Comparison of ENCODE assay signal across 2 cellular contexts in the genomic region with DNA sequence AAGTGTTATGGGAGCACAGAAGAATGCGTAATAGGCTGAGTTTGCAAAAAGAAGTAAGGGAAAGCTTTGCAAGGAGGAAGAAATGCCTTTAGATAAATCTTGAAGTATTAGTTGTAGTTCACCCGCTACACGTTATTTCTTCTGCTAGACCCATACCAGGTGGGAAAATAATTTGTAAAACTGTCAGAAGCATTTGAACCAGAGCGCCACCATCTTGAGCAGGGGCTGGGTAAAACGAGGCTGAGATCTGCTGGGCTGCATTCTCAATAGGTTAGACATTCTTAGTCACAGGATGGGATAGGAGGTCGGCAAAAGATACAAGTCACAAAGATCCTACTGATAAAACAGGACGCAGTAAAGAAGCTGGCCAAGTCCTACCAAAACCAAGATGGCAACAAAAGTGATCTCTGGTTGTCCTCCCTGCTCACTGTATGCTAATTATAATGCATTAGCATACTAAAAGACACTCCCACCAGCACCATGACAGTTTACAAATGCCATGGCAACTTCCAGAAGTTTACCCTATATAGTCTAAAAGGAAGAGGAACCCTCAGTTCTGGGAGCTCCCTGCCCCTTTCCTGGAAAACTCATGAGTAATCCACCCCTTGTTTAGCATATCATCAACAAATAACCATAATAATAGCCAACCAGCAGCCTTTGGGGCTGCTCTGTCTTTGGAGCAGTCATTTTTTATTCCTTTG.
A peak's percentile ranks its signal among the peaks of the same experiment; 100 is the strongest.
TF ChIP-seq lines count a peak whose summit lies in the region.

No MANE protein-coding gene starts in this region.

TF ChIP-seq in GM23338, 12 proteins besides CTCF, POLR2A, EP300 and RAD21:
- TF ChIP-seq ZNF114 (CRISPR knock-in tag; IDR thresholded peaks at IDR 0.05) (no peak), NANOG (IDR thresholded peaks at IDR 0.05; ENCODE audit: borderline replicate concordance) (no peak), JUNB (IDR thresholded peaks at IDR 0.05; ENCODE audit: unreplicated experiment) (no peak), ZNF331 (CRISPR knock-in tag; IDR thresholded peaks at IDR 0.05; ENCODE audit: low read depth) (no peak), EZH2phosphoT487 (IDR thresholded peaks at IDR 0.05; ENCODE audit: unreplicated experiment) (no peak)

TF ChIP-seq in K562, 482 proteins besides CTCF, POLR2A, EP300 and RAD21 (continues in another document):
- TF ChIP-seq, protein P1, sequence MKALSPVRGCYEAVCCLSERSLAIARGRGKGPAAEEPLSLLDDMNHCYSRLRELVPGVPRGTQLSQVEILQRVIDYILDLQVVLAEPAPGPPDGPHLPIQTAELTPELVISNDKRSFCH (CRISPR knock-in tag; IDR thresholded peaks at IDR 0.05): peak; percentile 83
- TF ChIP-seq, protein P1 (tag; IDR thresholded peaks at IDR 0.05): peak; percentile 99
- TF ChIP-seq, protein P2, sequence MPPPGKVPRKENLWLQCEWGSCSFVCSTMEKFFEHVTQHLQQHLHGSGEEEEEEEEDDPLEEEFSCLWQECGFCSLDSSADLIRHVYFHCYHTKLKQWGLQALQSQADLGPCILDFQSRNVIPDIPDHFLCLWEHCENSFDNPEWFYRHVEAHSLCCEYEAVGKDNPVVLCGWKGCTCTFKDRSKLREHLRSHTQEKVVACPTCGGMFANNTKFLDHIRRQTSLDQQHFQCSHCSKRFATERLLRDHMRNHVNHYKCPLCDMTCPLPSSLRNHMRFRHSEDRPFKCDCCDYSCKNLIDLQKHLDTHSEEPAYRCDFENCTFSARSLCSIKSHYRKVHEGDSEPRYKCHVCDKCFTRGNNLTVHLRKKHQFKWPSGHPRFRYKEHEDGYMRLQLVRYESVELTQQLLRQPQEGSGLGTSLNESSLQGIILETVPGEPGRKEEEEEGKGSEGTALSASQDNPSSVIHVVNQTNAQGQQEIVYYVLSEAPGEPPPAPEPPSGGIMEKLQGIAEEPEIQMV (tag; conservative IDR thresholded peaks at IDR 0.05; ENCODE audit: low read depth): peak; percentile 93
- TF ChIP-seq SMAD4 (CRISPR knock-in tag; conservative IDR thresholded peaks at IDR 0.05) (peak; percentile 98), ZNF239 (CRISPR knock-in tag; IDR thresholded peaks at IDR 0.05) (peak; percentile 88), TAF1 (IDR thresholded peaks at IDR 0.05; ENCODE audit: control insufficient read depth, extremely low read depth, insufficient read depth, low read length, severe bottlenecking) (no peak), ZNF217 (CRISPR knock-in tag; IDR thresholded peaks at IDR 0.05) (no peak), FOXA3 (CRISPR knock-in tag; conservative IDR thresholded peaks at IDR 0.05 in 1 of 2, IDR thresholded peaks at IDR 0.05 in 1 of 2) (no peak), BACH1 (tag; IDR thresholded peaks at IDR 0.05) (peak; percentile 93), ZNF224 (CRISPR knock-in tag; IDR thresholded peaks at IDR 0.05) (no peak), HCFC1 (IDR thresholded peaks at IDR 0.05; ENCODE audit: low read depth, low read length) (no peak), ATF7 (IDR thresholded peaks at IDR 0.05) (peak; percentile 50; the same call in 1 of the 2 replicates), PTRF (tag; IDR thresholded peaks at IDR 0.05) (peak; percentile 97), ZNF282 (CRISPR knock-in tag; IDR thresholded peaks at IDR 0.05) (no peak), MIER1 (IDR thresholded peaks at IDR 0.05; ENCODE audit: low read depth) (no peak), NCOA1 (IDR thresholded peaks at IDR 0.05; ENCODE audit: low read depth) (no peak), PURB (CRISPR knock-in tag; IDR thresholded peaks at IDR 0.05; ENCODE audit: low read depth) (no peak), ARID1B (IDR thresholded peaks at IDR 0.05) (no peak), POLR2H (tag; IDR thresholded peaks at IDR 0.05; ENCODE audit: low read depth) (peak; percentile 40; the same call in 1 of the 2 replicates), YBX1 (IDR thresholded peaks at IDR 0.05) (no peak), MTA3 (IDR thresholded peaks at IDR 0.05; ENCODE audit: borderline replicate concordance) (no peak), FOXJ2 (tag; IDR thresholded peaks at IDR 0.05) (peak; percentile 86), STAG1 (CRISPR knock-in tag; IDR thresholded peaks at IDR 0.05; ENCODE audit: borderline replicate concordance) (no peak), ETV1 (tag; conservative IDR thresholded peaks at IDR 0.05; ENCODE audit: low read depth) (peak; percentile 69), ZNF695 (CRISPR knock-in tag; IDR thresholded peaks at IDR 0.05) (peak; percentile 95), ZNF830 (CRISPR knock-in tag; IDR thresholded peaks at IDR 0.05) (no peak), FOXP1 (CRISPR knock-in tag; IDR thresholded peaks at IDR 0.05) (no peak), GATA2 (CRISPR knock-in tag; IDR thresholded peaks at IDR 0.05) (no peak), ARNT (IDR thresholded peaks at IDR 0.05) (no peak), CC2D1A (IDR thresholded peaks at IDR 0.05) (no peak), U2AF2 (optimal IDR thresholded peaks at IDR 0.05; ENCODE audit: low read depth, low read length) (no peak), KLF13 (tag; IDR thresholded peaks at IDR 0.05; ENCODE audit: borderline replicate concordance, low read depth) (peak; percentile 85), ESRRA (IDR thresholded peaks at IDR 0.05; ENCODE audit: borderline replicate concordance, low read depth) (no peak), NCOA4 (IDR thresholded peaks at IDR 0.05; ENCODE audit: partially characterized antibody) (no peak), SRSF9 (IDR thresholded peaks at IDR 0.05; ENCODE audit: borderline replicate concordance, low read depth, low read length) (no peak)
- TF ChIP-seq, protein P3, sequence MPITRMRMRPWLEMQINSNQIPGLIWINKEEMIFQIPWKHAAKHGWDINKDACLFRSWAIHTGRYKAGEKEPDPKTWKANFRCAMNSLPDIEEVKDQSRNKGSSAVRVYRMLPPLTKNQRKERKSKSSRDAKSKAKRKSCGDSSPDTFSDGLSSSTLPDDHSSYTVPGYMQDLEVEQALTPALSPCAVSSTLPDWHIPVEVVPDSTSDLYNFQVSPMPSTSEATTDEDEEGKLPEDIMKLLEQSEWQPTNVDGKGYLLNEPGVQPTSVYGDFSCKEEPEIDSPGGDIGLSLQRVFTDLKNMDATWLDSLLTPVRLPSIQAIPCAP (CRISPR knock-in tag; IDR thresholded peaks at IDR 0.05; ENCODE audit: borderline replicate concordance): no peak
- TF ChIP-seq, protein P4, sequence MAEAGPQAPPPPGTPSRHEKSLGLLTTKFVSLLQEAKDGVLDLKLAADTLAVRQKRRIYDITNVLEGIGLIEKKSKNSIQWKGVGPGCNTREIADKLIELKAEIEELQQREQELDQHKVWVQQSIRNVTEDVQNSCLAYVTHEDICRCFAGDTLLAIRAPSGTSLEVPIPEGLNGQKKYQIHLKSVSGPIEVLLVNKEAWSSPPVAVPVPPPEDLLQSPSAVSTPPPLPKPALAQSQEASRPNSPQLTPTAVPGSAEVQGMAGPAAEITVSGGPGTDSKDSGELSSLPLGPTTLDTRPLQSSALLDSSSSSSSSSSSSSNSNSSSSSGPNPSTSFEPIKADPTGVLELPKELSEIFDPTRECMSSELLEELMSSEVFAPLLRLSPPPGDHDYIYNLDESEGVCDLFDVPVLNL (CRISPR knock-in tag; IDR thresholded peaks at IDR 0.05; ENCODE audit: low read depth): no peak
- TF ChIP-seq, protein P5, sequence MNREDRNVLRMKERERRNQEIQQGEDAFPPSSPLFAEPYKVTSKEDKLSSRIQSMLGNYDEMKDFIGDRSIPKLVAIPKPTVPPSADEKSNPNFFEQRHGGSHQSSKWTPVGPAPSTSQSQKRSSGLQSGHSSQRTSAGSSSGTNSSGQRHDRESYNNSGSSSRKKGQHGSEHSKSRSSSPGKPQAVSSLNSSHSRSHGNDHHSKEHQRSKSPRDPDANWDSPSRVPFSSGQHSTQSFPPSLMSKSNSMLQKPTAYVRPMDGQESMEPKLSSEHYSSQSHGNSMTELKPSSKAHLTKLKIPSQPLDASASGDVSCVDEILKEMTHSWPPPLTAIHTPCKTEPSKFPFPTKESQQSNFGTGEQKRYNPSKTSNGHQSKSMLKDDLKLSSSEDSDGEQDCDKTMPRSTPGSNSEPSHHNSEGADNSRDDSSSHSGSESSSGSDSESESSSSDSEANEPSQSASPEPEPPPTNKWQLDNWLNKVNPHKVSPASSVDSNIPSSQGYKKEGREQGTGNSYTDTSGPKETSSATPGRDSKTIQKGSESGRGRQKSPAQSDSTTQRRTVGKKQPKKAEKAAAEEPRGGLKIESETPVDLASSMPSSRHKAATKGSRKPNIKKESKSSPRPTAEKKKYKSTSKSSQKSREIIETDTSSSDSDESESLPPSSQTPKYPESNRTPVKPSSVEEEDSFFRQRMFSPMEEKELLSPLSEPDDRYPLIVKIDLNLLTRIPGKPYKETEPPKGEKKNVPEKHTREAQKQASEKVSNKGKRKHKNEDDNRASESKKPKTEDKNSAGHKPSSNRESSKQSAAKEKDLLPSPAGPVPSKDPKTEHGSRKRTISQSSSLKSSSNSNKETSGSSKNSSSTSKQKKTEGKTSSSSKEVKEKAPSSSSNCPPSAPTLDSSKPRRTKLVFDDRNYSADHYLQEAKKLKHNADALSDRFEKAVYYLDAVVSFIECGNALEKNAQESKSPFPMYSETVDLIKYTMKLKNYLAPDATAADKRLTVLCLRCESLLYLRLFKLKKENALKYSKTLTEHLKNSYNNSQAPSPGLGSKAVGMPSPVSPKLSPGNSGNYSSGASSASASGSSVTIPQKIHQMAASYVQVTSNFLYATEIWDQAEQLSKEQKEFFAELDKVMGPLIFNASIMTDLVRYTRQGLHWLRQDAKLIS (CRISPR knock-in tag; IDR thresholded peaks at IDR 0.05): no peak
- TF ChIP-seq, protein P6, sequence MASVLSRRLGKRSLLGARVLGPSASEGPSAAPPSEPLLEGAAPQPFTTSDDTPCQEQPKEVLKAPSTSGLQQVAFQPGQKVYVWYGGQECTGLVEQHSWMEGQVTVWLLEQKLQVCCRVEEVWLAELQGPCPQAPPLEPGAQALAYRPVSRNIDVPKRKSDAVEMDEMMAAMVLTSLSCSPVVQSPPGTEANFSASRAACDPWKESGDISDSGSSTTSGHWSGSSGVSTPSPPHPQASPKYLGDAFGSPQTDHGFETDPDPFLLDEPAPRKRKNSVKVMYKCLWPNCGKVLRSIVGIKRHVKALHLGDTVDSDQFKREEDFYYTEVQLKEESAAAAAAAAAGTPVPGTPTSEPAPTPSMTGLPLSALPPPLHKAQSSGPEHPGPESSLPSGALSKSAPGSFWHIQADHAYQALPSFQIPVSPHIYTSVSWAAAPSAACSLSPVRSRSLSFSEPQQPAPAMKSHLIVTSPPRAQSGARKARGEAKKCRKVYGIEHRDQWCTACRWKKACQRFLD (CRISPR knock-in tag; IDR thresholded peaks at IDR 0.05): peak; percentile 96
- TF ChIP-seq, protein P7, sequence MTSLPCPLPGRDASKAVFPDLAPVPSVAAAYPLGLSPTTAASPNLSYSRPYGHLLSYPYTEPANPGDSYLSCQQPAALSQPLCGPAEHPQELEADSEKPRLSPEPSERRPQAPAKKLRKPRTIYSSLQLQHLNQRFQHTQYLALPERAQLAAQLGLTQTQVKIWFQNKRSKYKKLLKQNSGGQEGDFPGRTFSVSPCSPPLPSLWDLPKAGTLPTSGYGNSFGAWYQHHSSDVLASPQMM (CRISPR knock-in tag; IDR thresholded peaks at IDR 0.05): no peak
- TF ChIP-seq, protein P8, sequence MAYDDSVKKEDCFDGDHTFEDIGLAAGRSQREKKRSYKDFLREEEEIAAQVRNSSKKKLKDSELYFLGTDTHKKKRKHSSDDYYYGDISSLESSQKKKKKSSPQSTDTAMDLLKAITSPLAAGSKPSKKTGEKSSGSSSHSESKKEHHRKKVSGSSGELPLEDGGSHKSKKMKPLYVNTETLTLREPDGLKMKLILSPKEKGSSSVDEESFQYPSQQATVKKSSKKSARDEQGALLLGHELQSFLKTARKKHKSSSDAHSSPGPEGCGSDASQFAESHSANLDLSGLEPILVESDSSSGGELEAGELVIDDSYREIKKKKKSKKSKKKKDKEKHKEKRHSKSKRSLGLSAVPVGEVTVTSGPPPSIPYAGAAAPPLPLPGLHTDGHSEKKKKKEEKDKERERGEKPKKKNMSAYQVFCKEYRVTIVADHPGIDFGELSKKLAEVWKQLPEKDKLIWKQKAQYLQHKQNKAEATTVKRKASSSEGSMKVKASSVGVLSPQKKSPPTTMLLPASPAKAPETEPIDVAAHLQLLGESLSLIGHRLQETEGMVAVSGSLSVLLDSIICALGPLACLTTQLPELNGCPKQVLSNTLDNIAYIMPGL (CRISPR knock-in tag; IDR thresholded peaks at IDR 0.05): no peak
- TF ChIP-seq, protein P9, sequence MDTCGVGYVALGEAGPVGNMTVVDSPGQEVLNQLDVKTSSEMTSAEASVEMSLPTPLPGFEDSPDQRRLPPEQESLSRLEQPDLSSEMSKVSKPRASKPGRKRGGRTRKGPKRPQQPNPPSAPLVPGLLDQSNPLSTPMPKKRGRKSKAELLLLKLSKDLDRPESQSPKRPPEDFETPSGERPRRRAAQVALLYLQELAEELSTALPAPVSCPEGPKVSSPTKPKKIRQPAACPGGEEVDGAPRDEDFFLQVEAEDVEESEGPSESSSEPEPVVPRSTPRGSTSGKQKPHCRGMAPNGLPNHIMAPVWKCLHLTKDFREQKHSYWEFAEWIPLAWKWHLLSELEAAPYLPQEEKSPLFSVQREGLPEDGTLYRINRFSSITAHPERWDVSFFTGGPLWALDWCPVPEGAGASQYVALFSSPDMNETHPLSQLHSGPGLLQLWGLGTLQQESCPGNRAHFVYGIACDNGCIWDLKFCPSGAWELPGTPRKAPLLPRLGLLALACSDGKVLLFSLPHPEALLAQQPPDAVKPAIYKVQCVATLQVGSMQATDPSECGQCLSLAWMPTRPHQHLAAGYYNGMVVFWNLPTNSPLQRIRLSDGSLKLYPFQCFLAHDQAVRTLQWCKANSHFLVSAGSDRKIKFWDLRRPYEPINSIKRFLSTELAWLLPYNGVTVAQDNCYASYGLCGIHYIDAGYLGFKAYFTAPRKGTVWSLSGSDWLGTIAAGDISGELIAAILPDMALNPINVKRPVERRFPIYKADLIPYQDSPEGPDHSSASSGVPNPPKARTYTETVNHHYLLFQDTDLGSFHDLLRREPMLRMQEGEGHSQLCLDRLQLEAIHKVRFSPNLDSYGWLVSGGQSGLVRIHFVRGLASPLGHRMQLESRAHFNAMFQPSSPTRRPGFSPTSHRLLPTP (IDR thresholded peaks at IDR 0.05; ENCODE audit: borderline replicate concordance, extremely low read depth, insufficient read length): no peak
- TF ChIP-seq, protein P10, sequence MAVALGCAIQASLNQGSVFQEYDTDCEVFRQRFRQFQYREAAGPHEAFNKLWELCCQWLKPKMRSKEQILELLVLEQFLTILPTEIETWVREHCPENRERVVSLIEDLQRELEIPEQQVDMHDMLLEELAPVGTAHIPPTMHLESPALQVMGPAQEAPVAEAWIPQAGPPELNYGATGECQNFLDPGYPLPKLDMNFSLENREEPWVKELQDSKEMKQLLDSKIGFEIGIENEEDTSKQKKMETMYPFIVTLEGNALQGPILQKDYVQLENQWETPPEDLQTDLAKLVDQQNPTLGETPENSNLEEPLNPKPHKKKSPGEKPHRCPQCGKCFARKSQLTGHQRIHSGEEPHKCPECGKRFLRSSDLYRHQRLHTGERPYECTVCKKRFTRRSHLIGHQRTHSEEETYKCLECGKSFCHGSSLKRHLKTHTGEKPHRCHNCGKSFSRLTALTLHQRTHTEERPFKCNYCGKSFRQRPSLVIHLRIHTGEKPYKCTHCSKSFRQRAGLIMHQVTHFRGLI (CRISPR knock-in tag; IDR thresholded peaks at IDR 0.05): no peak; the same call in 1 of the 2 replicates
- TF ChIP-seq, protein P11, sequence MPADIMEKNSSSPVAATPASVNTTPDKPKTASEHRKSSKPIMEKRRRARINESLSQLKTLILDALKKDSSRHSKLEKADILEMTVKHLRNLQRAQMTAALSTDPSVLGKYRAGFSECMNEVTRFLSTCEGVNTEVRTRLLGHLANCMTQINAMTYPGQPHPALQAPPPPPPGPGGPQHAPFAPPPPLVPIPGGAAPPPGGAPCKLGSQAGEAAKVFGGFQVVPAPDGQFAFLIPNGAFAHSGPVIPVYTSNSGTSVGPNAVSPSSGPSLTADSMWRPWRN (IDR thresholded peaks at IDR 0.05; ENCODE audit: low read depth): no peak
